Comparison of ENCODE assay signal across 8 cellular contexts in genomic region chr16:3717235-3718018, GRCh38. TPM values are rescaled to one million over a fixed set of nuclear protein-coding genes. Genes with fewer than 3 reads are reported as not detected.
A peak's percentile ranks its signal among the peaks of the same experiment; 100 is the strongest.
DNase-seq lines count a peak whose midpoint lies in the region; ATAC-seq and TF ChIP-seq lines count a peak whose summit lies in the region.

Gene TRAP1, minus strand, starts transcription at chr16:3717524. Its CDS starts 16 bp downstream, at chr16:3717508.

- CTCF ChIA-PET in AG04450 (lab: Charles Lee): no interaction called here

- peak within 1 kb of the TSS; percentile 92 for H3K4me3 ChIP-seq in AG04450 (ENCODE audit: low read depth, low read length)

- H3K9me3 ChIP-seq in AG04450 (ENCODE audit: control insufficient read depth, insufficient read depth, low read length): peaks cover 3% of the 10 kb centered on the region; the same call in 1 of the 2 replicates

- H3K27ac ChIP-seq in AG04450 (ENCODE audit: low read depth, low read length) (no peak within 1 kb of the TSS), cingulate gyrus (ENCODE audit: low read depth, low read length) (peak within 1 kb of the TSS; percentile 67), layer of hippocampus (ENCODE audit: low read depth, low read length) (peak within 1 kb of the TSS; percentile 74)

- peak; percentile 75 for ATAC-seq in GM18873 (IDR thresholded peaks at IDR 0.05; ENCODE audit: low FRiP score, unreplicated experiment)
- ATAC-seq in HG03135 (IDR thresholded peaks at IDR 0.05; ENCODE audit: unreplicated experiment): peak; percentile 84

- H3K27me3 ChIP-seq in AG04450 (ENCODE audit: control insufficient read depth, insufficient read depth, low read length) (no peaks in the 10 kb centered on the region), layer of hippocampus (ENCODE audit: control insufficient read depth, insufficient read depth, low read length) (no peaks in the 10 kb centered on the region)

- no peak for TF ChIP-seq CTCF in AG04450 (IDR thresholded peaks at IDR 0.05; ENCODE audit: low read depth, low read length)

- POLR2A ChIA-PET in AG04450 (lab: Yijun Ruan, JAX): interaction anchor here (0.5 to 1.6 kb wide), 5 partner anchors 14 to 281 kb away, joined by 3 to 6 read pairs (median 3); no protein-coding TSS in a partner anchor

- DNase-seq in AG04450 (ENCODE audit: low read depth, low spot score) (peak; percentile 30), NCI-H446 treated with DMSO at 0.1 percent for 48 hours (lab: John Stamatoyannopoulos, UW) (peak; percentile 65)
- peak; percentile 92 to 94 for DNase-seq in activated CD4-positive, alpha-beta T cell treated with anti-CD3 and anti-CD28 coated beads for 4 hours
- peak; percentile 83 to 95 for DNase-seq in stimulated activated CD4-positive, alpha-beta T cell treated with anti-CD3 and anti-CD28 coated beads, Interleukin-1b, Interleukin-23, amount 100 ng/mL, for 1 hour (ENCODE audit: low read depth in 2 of 2)

RNA-seq across cellular contexts. Expression of gene TRAP1, which starts in this region (rescaled TPM):
- polyA plus RNA-seq in AG04450 (2011; rRNA removed): 83.9 and 119 TPM in 2 replicates
- 88.3 and 97.8 TPM in 2 replicates for polyA minus RNA-seq in AG04450 (2011; rRNA and poly(A)+ RNA removed)

Comparison
In these comparisons a context has a peak if more than half of its experiments do, and no peak if none do; other contexts are left out.
1. DNase-seq: peak in every context shown above with its lines; median percentile 93 in activated CD4-positive, alpha-beta T cell treated with anti-CD3 and anti-CD28 coated beads for 4 hours; 89 in stimulated activated CD4-positive, alpha-beta T cell treated with anti-CD3 and anti-CD28 coated beads, Interleukin-1b, Interleukin-23, amount 100 ng/mL, for 1 hour; 65 in NCI-H446 treated with DMSO at 0.1 percent for 48 hours; 30 in AG04450.